8 cellular contexts compared by ENCODE assay signal in genomic region chr7:130070900-130071622, GRCh38. TPM values are rescaled to one million over a fixed set of nuclear protein-coding genes. Genes with fewer than 3 reads are reported as not detected.
DNase-seq lines count a peak whose midpoint lies in the region; ATAC-seq lines count a peak whose summit lies in the region.

No MANE protein-coding gene starts in this region.

- WGBS in right cardiac atrium, result under 1% methylated on average over 10 of the region's 10 CpGs

- H3K4me1 ChIP-seq in right cardiac atrium (ENCODE audit: control insufficient read depth, insufficient read depth, low read length), result no peaks in the 10 kb centered on the region
- H3K4me1 ChIP-seq in skeletal muscle satellite cell (ENCODE audit: control insufficient read depth, insufficient read depth, low read length), result peaks cover 13% of the 10 kb centered on the region

- no peaks in the 10 kb centered on the region for H3K9me3 ChIP-seq in right cardiac atrium (ENCODE audit: control insufficient read depth, low read length)
- H3K9me3 ChIP-seq in skeletal muscle satellite cell (replicated peaks; ENCODE audit: low read length), result no peaks in the 10 kb centered on the region

- H3K4me2 ChIP-seq in skeletal muscle satellite cell (ENCODE audit: low read length), result peak overlapping the region; percentile 78

- no peaks in the 10 kb centered on the region for H3K27me3 Mint-ChIP-seq in activated T-helper 2 cell treated with anti-CD3 and anti-CD28 coated beads, Interferon-gamma antibody, Interleukin-2, Interleukin-4, amounts not matched to agents 10 μg/mL and 5 μg/mL and 100 μg/mL, durations not matched to agents 14 hours and 24 hours and 36 hours (ENCODE audit: low read depth)

- no peaks in the 10 kb centered on the region for H3K36me3 Mint-ChIP-seq in activated T-helper 2 cell treated with anti-CD3 and anti-CD28 coated beads, Interferon-gamma antibody, Interleukin-2, Interleukin-4, amounts not matched to agents 10 μg/mL and 5 μg/mL and 100 μg/mL, durations not matched to agents 14 hours and 24 hours and 36 hours (ENCODE audit: low read depth)

- H3K36me3 ChIP-seq in skeletal muscle satellite cell (ENCODE audit: insufficient read depth, low read length), result no peaks in the 10 kb centered on the region

- H3K4me1 Mint-ChIP-seq in activated T-helper 2 cell treated with anti-CD3 and anti-CD28 coated beads, Interferon-gamma antibody, Interleukin-2, Interleukin-4, amounts not matched to agents 10 μg/mL and 5 μg/mL and 100 μg/mL, durations not matched to agents 14 hours and 24 hours and 36 hours (ENCODE audit: low read depth), result peaks cover 19% of the 10 kb centered on the region

- intact Hi-C loops in activated T-helper 2 cell treated with anti-CD3 and anti-CD28 coated beads, Interferon-gamma antibody, Interleukin-2, Interleukin-4, amounts not matched to agents 10 μg/mL and 5 μg/mL and 100 μg/mL, durations not matched to agents 14 hours and 24 hours and 36 hours (cut with micrococcal nuclease), result loop anchor here (2.0 to 10.0 kb wide), 9 partner anchors 111 to 762 kb away; partner anchors contain the start of genes COPG2, MEST, TMEM209 and UBE2H
- intact Hi-C loops in right cardiac atrium (cut with DNase I), result loop anchor here in 1 of 4 donors (5.0 to 10.0 kb wide), 2 partner anchors 654 to 686 kb away; no protein-coding TSS in a partner anchor

- H3K27ac Mint-ChIP-seq in activated T-helper 2 cell treated with anti-CD3 and anti-CD28 coated beads, Interferon-gamma antibody, Interleukin-2, Interleukin-4, amounts not matched to agents 10 μg/mL and 5 μg/mL and 100 μg/mL, durations not matched to agents 14 hours and 24 hours and 36 hours, result peak overlapping the region; percentile 56

- H3K4me3 ChIP-seq in right cardiac atrium (ENCODE audit: low read length), result peak overlapping the region; percentile 73
- peak overlapping the region; percentile 85 for H3K4me3 ChIP-seq in skeletal muscle satellite cell (ENCODE audit: low read length)

- no peaks in the 10 kb centered on the region for H3K27me3 ChIP-seq in right cardiac atrium (ENCODE audit: control insufficient read depth, insufficient read depth)
- no peaks in the 10 kb centered on the region for H3K27me3 ChIP-seq in skeletal muscle satellite cell (ENCODE audit: control insufficient read depth, insufficient read depth, low read length)

- peak; percentile 10 for ATAC-seq in HG03378 (IDR thresholded peaks at IDR 0.05; ENCODE audit: unreplicated experiment)
- peak; percentile 7 to 29 for ATAC-seq in right cardiac atrium
- ATAC-seq in HG02884 (IDR thresholded peaks at IDR 0.05; ENCODE audit: unreplicated experiment), result no peak

- H3K27ac ChIP-seq in right cardiac atrium (ENCODE audit: low read length), result peak overlapping the region; percentile 13

- peak overlapping the region; percentile 95 for H3K4me3 Mint-ChIP-seq in activated T-helper 2 cell treated with anti-CD3 and anti-CD28 coated beads, Interferon-gamma antibody, Interleukin-2, Interleukin-4, amounts not matched to agents 10 μg/mL and 5 μg/mL and 100 μg/mL, durations not matched to agents 14 hours and 24 hours and 36 hours (ENCODE audit: low read depth)

- H3K9me3 Mint-ChIP-seq in activated T-helper 2 cell treated with anti-CD3 and anti-CD28 coated beads, Interferon-gamma antibody, Interleukin-2, Interleukin-4, amounts not matched to agents 10 μg/mL and 5 μg/mL and 100 μg/mL, durations not matched to agents 14 hours and 24 hours and 36 hours, result no peaks in the 10 kb centered on the region

- DNase-seq in NCI-H1092 treated with DMSO at 0.1 percent for 48 hours (lab: John Stamatoyannopoulos, UW) (peak; percentile 12), NCI-H1092 (lab: John Stamatoyannopoulos, UW) (no peak), right cardiac atrium (no peak), NCI-H2107 treated with DMSO at 0.1 percent for 48 hours (lab: John Stamatoyannopoulos, UW; ENCODE audit: unreplicated experiment) (no peak)
- no peak for DNase-seq in activated T-helper 2 cell treated with anti-CD3 and anti-CD28 coated beads, Interferon-gamma antibody, Interleukin-2, Interleukin-4, amounts not matched to agents 10 μg/mL and 5 μg/mL and 100 μg/mL, durations not matched to agents 14 hours and 24 hours and 36 hours (ENCODE audit: low spot score)

- peak overlapping the region; percentile 80 for H3K9ac ChIP-seq in skeletal muscle satellite cell (ENCODE audit: low read depth, low read length)

RNA-seq across cellular contexts. Expression of gene KLHDC10, which starts 0.7 kb away (rescaled TPM):
- total RNA-seq in activated T-helper 2 cell treated with anti-CD3 and anti-CD28 coated beads, Interferon-gamma antibody, Interleukin-2, Interleukin-4, amounts not matched to agents 10 μg/mL and 5 μg/mL and 100 μg/mL, durations not matched to agents 14 hours and 24 hours and 36 hours, result 13.9 and 16.0 TPM in 2 replicates
- total RNA-seq in right cardiac atrium, result 10 to 100 TPM; 24.3 to 29.4 (median 26.5) TPM
- polyA plus RNA-seq in right cardiac atrium, result 8.6 TPM
- 18.3 and 22.1 TPM in 2 replicates for total RNA-seq in skeletal muscle satellite cell (2012; rRNA removed)

RNA-seq across cellular contexts. Expression of gene ZC3HC1, which starts 19.9 kb away (rescaled TPM):
- 26.4 and 26.6 TPM in 2 replicates for total RNA-seq in activated T-helper 2 cell treated with anti-CD3 and anti-CD28 coated beads, Interferon-gamma antibody, Interleukin-2, Interleukin-4, amounts not matched to agents 10 μg/mL and 5 μg/mL and 100 μg/mL, durations not matched to agents 14 hours and 24 hours and 36 hours
- 10 to 100 TPM; 14.8 to 17.1 (median 16.6) TPM for total RNA-seq in right cardiac atrium
- polyA plus RNA-seq in right cardiac atrium, result 15.4 TPM
- 12.2 and 13.4 TPM in 2 replicates for total RNA-seq in skeletal muscle satellite cell (2012; rRNA removed)
